Comparison of ENCODE assay signal across 18 cellular contexts in genomic region chr12:44031472-44032185, GRCh38.
A peak's percentile ranks its signal among the peaks of the same experiment; 100 is the strongest.
DNase-seq lines count a peak whose midpoint lies in the region; ATAC-seq and TF ChIP-seq lines count a peak whose summit lies in the region.
"Had no signal": no experiment of that assay in that cellular context is flagged by ENCODE, and none has a peak within 500 bp of the region (broad histone marks: within the 10 kb centered on the region; RNA-seq: fewer than 3 reads in every experiment).

No MANE protein-coding gene starts in this region.

- H3K27ac Mint-ChIP-seq in activated CD4-positive, alpha-beta T cell treated with anti-CD3 and anti-CD28 coated beads, Interleukin-2, amount 10 ng/mL, durations not matched to agents 7 days and 5 days: no peak overlapping the region
- H3K27ac Mint-ChIP-seq: CD8-positive, alpha-beta T cell; IgD-negative memory B cell had no signal

- H2AK9ac ChIP-seq in IMR-90 (replicated peaks; ENCODE audit: low read depth, low read length, poor library complexity): no peak overlapping the region

- no peaks in the 10 kb centered on the region for H3K79me2 ChIP-seq in PC-3 (ENCODE audit: low read length)

- H3K36me3 ChIP-seq in IMR-90 (ENCODE audit: control insufficient read depth, insufficient read depth, low read length) (no peaks in the 10 kb centered on the region), PC-3 (ENCODE audit: low read depth, low read length) (no peaks in the 10 kb centered on the region), left lung (no peaks in the 10 kb centered on the region)
- H3K36me3 ChIP-seq: HAP-1, Peyer's patch, SJSA1 had no signal

- H3K27me3 ChIP-seq in IMR-90 (ENCODE audit: control insufficient read depth, insufficient read depth, low read length) (no peaks in the 10 kb centered on the region), PC-3 (ENCODE audit: low read length) (no peaks in the 10 kb centered on the region), left lung (no peaks in the 10 kb centered on the region)
- H3K27me3 ChIP-seq: Peyer's patch, SJSA1 had no signal

- H3K9me3 ChIP-seq in IMR-90 (ENCODE audit: control insufficient read depth, insufficient read depth, low read length): no peaks in the 10 kb centered on the region
- no peaks in the 10 kb centered on the region for H3K9me3 ChIP-seq in PC-3 (ENCODE audit: low read length)
- peaks cover 0 to 36% of the 10 kb centered on the region in 2 donors for H3K9me3 ChIP-seq in left lung
- H3K9me3 ChIP-seq: HAP-1, Peyer's patch, SJSA1 had no signal

- H3K9me1 ChIP-seq in IMR-90 (ENCODE audit: insufficient read depth, low read length): no peaks in the 10 kb centered on the region

- H2BK20ac ChIP-seq in IMR-90 (ENCODE audit: low read depth, low read length): no peak overlapping the region

- ATAC-seq in IMR-90 (ENCODE audit: low read depth) (no peak), PC-3 (no peak), left lung (no peak)
- ATAC-seq: CD8-positive, alpha-beta T cell; Right ventricle myocardium inferior had no signal

- H3K14ac ChIP-seq in IMR-90 (replicated peaks; ENCODE audit: low read depth, low read length): no peak overlapping the region

- H3K79me1 ChIP-seq in IMR-90 (ENCODE audit: low read depth in 1 of 2, low read length in 2 of 2): no peaks in the 10 kb centered on the region

- H2BK15ac ChIP-seq in IMR-90 (ENCODE audit: low read depth, low read length): no peak overlapping the region

- peak; percentile 5 for DNase-seq in Caki2 (ENCODE audit: low read depth)
- DNase-seq in IMR-90: peak; percentile 28
- peak; percentile 49 for DNase-seq in PC-3
- DNase-seq in fibroblast of the aortic adventitia (ENCODE audit: low read depth): peak; percentile 14
- no peak for DNase-seq in activated CD4-positive, alpha-beta T cell treated with anti-CD3 and anti-CD28 coated beads, Interleukin-2, amount 10 ng/mL, durations not matched to agents 7 days and 5 days
- no peak for DNase-seq in NCI-H526 (lab: John Stamatoyannopoulos, UW)
- no peak for DNase-seq in left lung
- DNase-seq: AML-193; C1 segment of cervical spinal cord; CD8-positive, alpha-beta T cell; GM23248; NCI-H187; NCI-H748 treated with DMSO at 0.1 percent for 48 hours; Peyer's patch had no signal

- POLR2A ChIA-PET in IMR-90 (lab: Charles Lee; ENCODE audit: unreplicated experiment): no interaction called here
- POLR2A ChIA-PET in PC-3 (lab: Charles Lee; ENCODE audit: unreplicated experiment): no interaction called here
- POLR2A ChIA-PET in activated CD4-positive, alpha-beta T cell treated with anti-CD3 and anti-CD28 coated beads, Interleukin-2, amount 10 ng/mL, durations not matched to agents 7 days and 5 days (lab: Charles Lee): no interaction called here

- no peaks in the 10 kb centered on the region for H3K36me3 Mint-ChIP-seq in activated CD4-positive, alpha-beta T cell treated with anti-CD3 and anti-CD28 coated beads, Interleukin-2, amount 10 ng/mL, durations not matched to agents 7 days and 5 days (ENCODE audit: low read depth)

- H4K20me1 ChIP-seq in IMR-90 (ENCODE audit: insufficient read depth, low read length) (no peaks in the 10 kb centered on the region), PC-3 (ENCODE audit: low read length) (no peaks in the 10 kb centered on the region)

- no peak overlapping the region for H2AK5ac ChIP-seq in IMR-90 (ENCODE audit: low read depth, low read length)

- no peak overlapping the region for H4K91ac ChIP-seq in IMR-90 (ENCODE audit: insufficient read depth, low read depth, low read length)

- H2AFZ ChIP-seq in IMR-90 (replicated peaks; ENCODE audit: low read length, poor library complexity): no peak overlapping the region
- H2AFZ ChIP-seq in PC-3 (ENCODE audit: low read length): no peak overlapping the region
- H2AFZ ChIP-seq: GM23248 had no signal

- H3K23ac ChIP-seq in IMR-90 (ENCODE audit: low read depth, low read length): no peak overlapping the region

- no CpG with 5 or more reads among the region's 1 CpG for WGBS in IMR-90 (ENCODE audit: extremely low coverage in 2 of 2, insufficient read length in 1 of 2), 2 experiments

- no peaks in the 10 kb centered on the region for H3F3A ChIP-seq in PC-3 (ENCODE audit: low read length, unreplicated experiment)

- no peak overlapping the region for H4K8ac ChIP-seq in IMR-90 (ENCODE audit: low read depth in 2 of 2, low read length in 2 of 2)

- H2BK120ac ChIP-seq in IMR-90 (ENCODE audit: low read depth, low read length): no peak overlapping the region

- no peak for TF ChIP-seq POLR2A in IMR-90 (IDR thresholded peaks at IDR 0.05; ENCODE audit: low read depth, low read length)

- H3K27me3 Mint-ChIP-seq in activated CD4-positive, alpha-beta T cell treated with anti-CD3 and anti-CD28 coated beads, Interleukin-2, amount 10 ng/mL, durations not matched to agents 7 days and 5 days: no peaks in the 10 kb centered on the region
- H3K27me3 Mint-ChIP-seq: IgD-negative memory B cell had no signal

- no peak for TF ChIP-seq RAD21 in IMR-90 (IDR thresholded peaks at IDR 0.05; ENCODE audit: low read length)

- no peak overlapping the region for H3K18ac ChIP-seq in IMR-90 (ENCODE audit: low read depth, low read length)

- H4K5ac ChIP-seq in IMR-90 (ENCODE audit: low read depth, low read length): no peak overlapping the region

- intact Hi-C loops in IMR-90 (cut with micrococcal nuclease) (no loop called here), PC-3 (cut with micrococcal nuclease) (no loop called here), left lung (cut with DNase I) (no loop called here)

- H3K27ac ChIP-seq in IMR-90 (ENCODE audit: insufficient read depth, low read length): no peak overlapping the region
- no peak overlapping the region for H3K27ac ChIP-seq in PC-3 (ENCODE audit: low read length)
- H3K27ac ChIP-seq in left lung: no peak overlapping the region
- H3K27ac ChIP-seq: GM23248, Peyer's patch, SJSA1 had no signal

- CTCF ChIA-PET in IMR-90 (lab: Yijun Ruan, JAX): no interaction called here
- CTCF ChIA-PET in PC-3 (lab: Charles Lee): interaction anchor here (0.7 kb wide), 1 partner anchor 198 kb away, joined by 4 read pairs; no protein-coding TSS in a partner anchor
- CTCF ChIA-PET in activated CD4-positive, alpha-beta T cell treated with anti-CD3 and anti-CD28 coated beads, Interleukin-2, amount 10 ng/mL, durations not matched to agents 7 days and 5 days (lab: Charles Lee): no interaction called here

- H3K4me1 ChIP-seq in IMR-90 (ENCODE audit: control insufficient read depth, insufficient read depth, low read length) (no peaks in the 10 kb centered on the region), PC-3 (ENCODE audit: insufficient read depth, low read length) (no peaks in the 10 kb centered on the region), left lung (no peaks in the 10 kb centered on the region)
- H3K4me1 ChIP-seq: Peyer's patch, SJSA1 had no signal

- no peak overlapping the region for H3K4me3 ChIP-seq in IMR-90 (ENCODE audit: insufficient read depth, low read depth, low read length)
- H3K4me3 ChIP-seq in PC-3 (ENCODE audit: low read length): no peak overlapping the region
- no peak overlapping the region for H3K4me3 ChIP-seq in fibroblast of the aortic adventitia (ENCODE audit: low read depth, low read length)
- no peak overlapping the region for H3K4me3 ChIP-seq in left lung
- H3K4me3 ChIP-seq: GM23248, HAP-1, Peyer's patch, SJSA1 had no signal

- H3K4me1 Mint-ChIP-seq in activated CD4-positive, alpha-beta T cell treated with anti-CD3 and anti-CD28 coated beads, Interleukin-2, amount 10 ng/mL, durations not matched to agents 7 days and 5 days: no peaks in the 10 kb centered on the region
- H3K4me1 Mint-ChIP-seq: IgD-negative memory B cell had no signal

- no TSS peak for BruUV-seq in IMR-90 (replicated peaks; lab: Mats Ljungman, UMichigan)
- no TSS peak for BruUV-seq in PC-3 (replicated peaks; lab: Mats Ljungman, UMichigan)

- H3K56ac ChIP-seq in IMR-90 (ENCODE audit: extremely low read depth, insufficient read depth, low read length): no peak overlapping the region

- H3K4ac ChIP-seq in IMR-90 (ENCODE audit: low read depth, low read length): no peak overlapping the region

- H3K4me2 ChIP-seq in IMR-90 (ENCODE audit: low read depth, low read length) (no peak overlapping the region), PC-3 (ENCODE audit: low read length) (no peak overlapping the region)

- in situ Hi-C loops in Caki2 (cut with HindIII; ENCODE audit: low pct_unique_long_range_greater_than_20kb, low sequenced_read_pairs): no loop called here
- in situ Hi-C loops in IMR-90 (cut with MboI; ENCODE audit: low sequenced_read_pairs): no loop called here

- no peak overlapping the region for H3K4me3 Mint-ChIP-seq in activated CD4-positive, alpha-beta T cell treated with anti-CD3 and anti-CD28 coated beads, Interleukin-2, amount 10 ng/mL, durations not matched to agents 7 days and 5 days
- H3K4me3 Mint-ChIP-seq: CD8-positive, alpha-beta T cell; IgD-negative memory B cell had no signal

- H3K9ac ChIP-seq in IMR-90 (ENCODE audit: low read depth, low read length) (no peak overlapping the region), PC-3 (ENCODE audit: low read length) (no peak overlapping the region)
- H3K9ac ChIP-seq: GM23248 had no signal

- no peak overlapping the region for H2BK5ac ChIP-seq in IMR-90 (ENCODE audit: low read depth, low read length, poor library complexity, severe bottlenecking)

- TF ChIP-seq CTCF in IMR-90 (conservative IDR thresholded peaks at IDR 0.05; ENCODE audit: low read depth, low read length) (no peak), PC-3 (conservative IDR thresholded peaks at IDR 0.05; ENCODE audit: low read depth, low read length) (no peak), fibroblast of the aortic adventitia (IDR thresholded peaks at IDR 0.05; ENCODE audit: insufficient read depth, low read length) (no peak), left lung (IDR thresholded peaks at IDR 0.05) (no peak)

- dilution Hi-C loops in IMR-90 (cut with HindIII; ENCODE audit: low sequenced_read_pairs, unreplicated experiment): no loop called here

- H3K9me2 ChIP-seq in PC-3 (replicated peaks; ENCODE audit: low read length): no peaks in the 10 kb centered on the region

- H3K9me3 Mint-ChIP-seq in activated CD4-positive, alpha-beta T cell treated with anti-CD3 and anti-CD28 coated beads, Interleukin-2, amount 10 ng/mL, durations not matched to agents 7 days and 5 days: peaks cover 10% of the 10 kb centered on the region

TF ChIP-seq in IMR-90, 13 proteins besides CTCF, POLR2A, EP300 and RAD21 (continues in another document):
- TF ChIP-seq ELK1 (IDR thresholded peaks at IDR 0.05; ENCODE audit: borderline replicate concordance, low read depth, low read length) (no peak), NFE2L2 (IDR thresholded peaks at IDR 0.05; ENCODE audit: low read depth, low read length) (no peak), RFX5 (IDR thresholded peaks at IDR 0.05; ENCODE audit: low read depth, low read length) (no peak), RCOR1 (IDR thresholded peaks at IDR 0.05; ENCODE audit: insufficient replicate concordance, low read length) (no peak)

Comparison
In these comparisons a context has a peak if more than half of its experiments do, and no peak if none do; other contexts are left out.
1. DNase-seq: peak in Caki2 (single experiment), IMR-90 (single experiment), PC-3 (single experiment) and fibroblast of the aortic adventitia (single experiment); none in activated CD4-positive, alpha-beta T cell treated with anti-CD3 and anti-CD28 coated beads, Interleukin-2, amount 10 ng/mL, durations not matched to agents 7 days and 5 days (single experiment), NCI-H526 (0 of 2) and left lung (0 of 2).